In genomic region chr3:115359507-115359906, GRCh38 we compare ENCODE assay signal across 10 cellular contexts.
A peak's percentile ranks its signal among the peaks of the same experiment; 100 is the strongest.
DNase-seq lines count a peak whose midpoint lies in the region; ATAC-seq, FAIRE-seq and TF ChIP-seq lines count a peak whose summit lies in the region.
"Had no signal": no experiment of that assay in that cellular context is flagged by ENCODE, and none has a peak within 500 bp of the region (broad histone marks: within the 10 kb centered on the region; RNA-seq: fewer than 3 reads in every experiment).

No MANE protein-coding gene starts in this region.

- H3K4me3 ChIP-seq in coronary artery, result peak overlapping the region; percentile 35
- no peak overlapping the region for H3K4me3 ChIP-seq in H7 (ENCODE audit: insufficient read depth, low read depth, low read length)

- H3K9me3 Mint-ChIP-seq in immature natural killer cell, result peaks cover 0 to 17% (median 7%) of the 10 kb centered on the region in 6 donors

- no peaks in the 10 kb centered on the region for H3K36me3 Mint-ChIP-seq in immature natural killer cell

- no peak overlapping the region for H3K4me3 Mint-ChIP-seq in immature natural killer cell

- H3K27ac ChIP-seq in coronary artery, result no peak overlapping the region

- DNase-seq in GM10266 (ENCODE audit: extremely low spot score) (peak; percentile 37), coronary artery (ENCODE audit: low spot score) (no peak), immature natural killer cell (no peak), H7 (no peak), D721Med (ENCODE audit: insufficient read length, low spot score) (no peak)
- DNase-seq in stimulated activated CD4-positive, alpha-beta T cell treated with anti-CD3 and anti-CD28 coated beads, Interleukin-1b, Interleukin-23, amount 100 ng/mL, for 48 hours, result no peak
- DNase-seq: NCI-H187 treated with DMSO at 0.1 percent for 48 hours had no signal

- TF ChIP-seq CTCF in GM10266 (IDR thresholded peaks at IDR 0.05; ENCODE audit: control insufficient read depth, insufficient read depth, low read depth, missing control alignments) (no peak), coronary artery (IDR thresholded peaks at IDR 0.05) (no peak), D721Med (IDR thresholded peaks at IDR 0.05; ENCODE audit: insufficient read depth, missing control alignments) (no peak)

- peaks cover 0 to 3% (median 2%) of the 10 kb centered on the region in 3 donors for H3K27me3 Mint-ChIP-seq in immature natural killer cell (ENCODE audit: low read depth in 3 of 3)

- ATAC-seq in GM19467 (IDR thresholded peaks at IDR 0.05; ENCODE audit: unreplicated experiment) (peak; percentile 87), HG03135 (IDR thresholded peaks at IDR 0.05; ENCODE audit: unreplicated experiment) (peak; percentile 96)

- no peak overlapping the region for H3K27ac Mint-ChIP-seq in immature natural killer cell

- no peak for FAIRE-seq in D721Med (lab: Jason Lieb, UNC)
- FAIRE-seq: TTC549 had no signal

- peaks cover 0 to 6% of the 10 kb centered on the region in 2 donors for H3K4me1 Mint-ChIP-seq in immature natural killer cell

- no peaks in the 10 kb centered on the region for H3K36me3 ChIP-seq in H7 (replicated peaks; ENCODE audit: control insufficient read depth, insufficient read depth, low read length)

- no peaks in the 10 kb centered on the region for H3K27me3 ChIP-seq in H7 (ENCODE audit: control insufficient read depth, insufficient read depth, low read length)
